In the genomic region with DNA sequence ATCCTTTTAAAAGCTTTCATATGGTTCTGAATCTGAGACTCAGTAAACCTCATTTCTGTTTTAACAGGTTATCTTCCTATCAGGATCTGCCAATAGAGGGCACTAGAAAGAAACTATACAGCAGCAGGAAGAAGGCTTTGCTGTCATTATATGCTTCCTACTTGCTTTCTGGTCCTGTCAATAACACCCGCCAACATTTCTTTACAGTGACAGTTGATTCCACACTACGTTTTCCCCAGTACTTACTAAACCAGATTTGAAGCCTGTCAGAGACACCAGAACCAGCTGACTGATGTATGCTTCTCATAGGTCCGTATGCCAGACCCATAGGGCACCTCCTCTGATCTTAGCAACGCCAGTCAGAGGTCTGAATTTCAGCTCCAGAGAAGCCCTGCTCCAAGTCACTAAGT, we compare ENCODE assay signal across 9 cellular contexts.
DNase-seq lines count a peak whose midpoint lies in the region; ATAC-seq, FAIRE-seq and TF ChIP-seq lines count a peak whose summit lies in the region.
"Had no signal": no experiment of that assay in that cellular context is flagged by ENCODE, and none has a peak within 500 bp of the region (broad histone marks: within the 10 kb centered on the region; RNA-seq: fewer than 3 reads in every experiment).

No MANE protein-coding gene starts in this region.

- intact Hi-C loops in CD14-positive monocyte (cut with micrococcal nuclease) = no loop called here

- TF ChIP-seq CTCF in CD14-positive monocyte (IDR thresholded peaks at IDR 0.05) = peak; percentile 75

- peak overlapping the region; percentile 72 to 98 for H3K4me3 Mint-ChIP-seq in CD14-positive monocyte

- H3K36me3 Mint-ChIP-seq in CD14-positive monocyte = peaks cover 0 to 2% of the 10 kb centered on the region in 2 donors
- H3K36me3 Mint-ChIP-seq: naive B cell had no signal

- DNase-seq in CD14-positive monocyte (ENCODE audit: low spot score) (no peak), NCI-H460 (ENCODE audit: extremely low read depth, low read depth) (peak; percentile 29), astrocyte of the hippocampus (ENCODE audit: low read depth, low spot score) (peak; percentile 65), stromal cell of bone marrow (ENCODE audit: low read depth) (peak; percentile 36), NCI-H2227 (lab: John Stamatoyannopoulos, UW; ENCODE audit: unreplicated experiment) (no peak)
- DNase-seq: naive B cell had no signal

- peaks cover 16% of the 10 kb centered on the region for H3K4me1 Mint-ChIP-seq in CD14-positive monocyte

- peaks cover 0 to 3% (median 0%) of the 10 kb centered on the region in 3 donors for H3K27me3 Mint-ChIP-seq in CD14-positive monocyte (ENCODE audit: low read depth in 3 of 3)
- H3K27me3 Mint-ChIP-seq: naive B cell had no signal

- H3K27ac Mint-ChIP-seq in CD14-positive monocyte = peak overlapping the region; percentile 54 to 94 (median 90)

- H3K9me3 Mint-ChIP-seq in CD14-positive monocyte = peaks cover 0 to 5% (median 3%) of the 10 kb centered on the region in 7 donors
- H3K9me3 Mint-ChIP-seq: naive B cell had no signal

- peak; percentile 99 for FAIRE-seq in islet of Langerhans (lab: Jason Lieb, UNC)

- ATAC-seq in GM18909 (IDR thresholded peaks at IDR 0.05; ENCODE audit: poor library complexity, unreplicated experiment) = peak; percentile 88
- ATAC-seq in HG03159 (IDR thresholded peaks at IDR 0.05; ENCODE audit: unreplicated experiment) = peak; percentile 93

Comparison
In these comparisons a context has a peak if more than half of its experiments do, and no peak if none do; other contexts are left out.
1. DNase-seq: peak in NCI-H460 (single experiment), astrocyte of the hippocampus (single experiment) and stromal cell of bone marrow (single experiment); none in CD14-positive monocyte (single experiment) and NCI-H2227 (single experiment).